In the genomic region with DNA sequence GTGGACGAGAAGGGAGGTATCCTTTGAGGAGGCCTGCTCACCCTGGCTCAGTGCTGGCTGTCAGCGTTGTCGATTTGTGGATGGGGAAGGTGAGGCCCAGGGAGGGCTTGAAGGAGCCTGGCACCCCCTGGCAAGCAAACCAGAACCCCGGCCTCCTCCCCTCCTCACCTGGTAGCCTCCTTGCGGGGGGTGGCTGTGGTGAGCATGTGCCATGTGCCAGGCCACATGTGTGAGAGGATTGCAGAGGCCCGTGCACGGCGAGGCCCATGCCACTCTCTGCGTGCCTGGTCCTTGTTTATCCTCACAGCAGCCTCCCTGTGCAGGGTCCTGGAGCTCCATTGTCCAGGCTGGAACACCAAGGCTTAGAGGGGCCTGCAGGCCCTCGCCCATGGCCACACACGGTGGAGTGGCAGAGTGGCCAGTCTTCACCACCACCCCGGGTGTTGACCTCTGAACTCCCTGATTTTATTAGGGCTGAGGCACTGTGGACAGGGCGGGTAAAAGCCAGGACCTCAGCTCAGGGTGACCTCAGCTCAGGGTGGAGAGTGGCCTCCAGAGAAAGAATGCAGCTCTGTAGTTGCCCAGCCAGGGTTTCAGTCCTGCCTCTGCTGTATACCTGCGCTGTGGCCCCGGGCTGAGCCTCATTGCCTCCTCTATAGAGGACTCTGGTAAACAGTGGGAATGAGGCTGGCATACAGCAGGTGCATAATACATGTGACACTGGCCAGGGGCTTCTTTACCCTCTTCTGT, we compare ENCODE assay signal across 15 cellular contexts. TPM values are rescaled to one million over a fixed set of nuclear protein-coding genes. Genes with fewer than 3 reads are reported as not detected.
DNase-seq lines count a peak whose midpoint lies in the region; ATAC-seq and TF ChIP-seq lines count a peak whose summit lies in the region.
"Had no signal": no experiment of that assay in that cellular context is flagged by ENCODE, and none has a peak within 500 bp of the region (broad histone marks: within the 10 kb centered on the region; RNA-seq: fewer than 3 reads in every experiment).

No MANE protein-coding gene starts in this region.

- H4K20me1 ChIP-seq in osteoblast (ENCODE audit: insufficient read depth, low read length): no peaks in the 10 kb centered on the region

- H3K27ac ChIP-seq in right cardiac atrium (ENCODE audit: low read length): no peak overlapping the region
- H3K27ac ChIP-seq in osteoblast (ENCODE audit: low read depth, low read length): no peak overlapping the region
- H3K27ac ChIP-seq: A549, C4-2B had no signal

- H3K9me3 Mint-ChIP-seq in stimulated activated naive CD8-positive, alpha-beta T cell treated with anti-CD3 and anti-CD28 coated beads, Interleukin-15, amount 100 ng/mL, for 72 hours: no peaks in the 10 kb centered on the region

- no peaks in the 10 kb centered on the region for H3K79me2 ChIP-seq in osteoblast (ENCODE audit: insufficient read depth, low read length)

- TF ChIP-seq CTCF in osteoblast (IDR thresholded peaks at IDR 0.05; ENCODE audit: extremely low read depth, low read depth, low read length): no peak

- peak; percentile 24 for ATAC-seq in stimulated activated naive CD8-positive, alpha-beta T cell treated with anti-CD3 and anti-CD28 coated beads, Interleukin-15, amount 100 ng/mL, for 72 hours
- ATAC-seq in stimulated activated naive CD8-positive, alpha-beta T cell treated with anti-CD3 and anti-CD28 coated beads, Interleukin-15, Interleukin-2, amounts not matched to agents 100 U/mL and 50 U/mL, for 24 hours: no peak
- ATAC-seq in right cardiac atrium (no peak), GM18511 (IDR thresholded peaks at IDR 0.05; ENCODE audit: unreplicated experiment) (no peak), GM19395 (IDR thresholded peaks at IDR 0.05; ENCODE audit: unreplicated experiment) (no peak)
- ATAC-seq: A549, HCT116 had no signal

- 90% methylated on average over 15 of the region's 15 CpGs for WGBS in right cardiac atrium

- H3K27ac Mint-ChIP-seq in stimulated activated naive CD8-positive, alpha-beta T cell treated with anti-CD3 and anti-CD28 coated beads, Interleukin-15, amount 100 ng/mL, for 72 hours: no peak overlapping the region

- H3K4me1 Mint-ChIP-seq in stimulated activated naive CD8-positive, alpha-beta T cell treated with anti-CD3 and anti-CD28 coated beads, Interleukin-15, amount 100 ng/mL, for 72 hours: no peaks in the 10 kb centered on the region

- H3K4me3 ChIP-seq in right cardiac atrium (ENCODE audit: low read length) (no peak overlapping the region), osteoblast (ENCODE audit: insufficient read depth, low read length) (no peak overlapping the region)
- H3K4me3 ChIP-seq: A549 had no signal

- no peaks in the 10 kb centered on the region for H3K9me3 ChIP-seq in right cardiac atrium (ENCODE audit: control insufficient read depth, low read length)
- no peaks in the 10 kb centered on the region for H3K9me3 ChIP-seq in osteoblast (ENCODE audit: low read depth, low read length)
- H3K9me3 ChIP-seq: A549 had no signal

- intact Hi-C loops in right cardiac atrium (cut with DNase I): loop anchor here in 2 of 4 donors (5.0 kb wide), 2 partner anchors 43 to 113 kb away; no protein-coding TSS in a partner anchor

- no peaks in the 10 kb centered on the region for H3K27me3 Mint-ChIP-seq in stimulated activated naive CD8-positive, alpha-beta T cell treated with anti-CD3 and anti-CD28 coated beads, Interleukin-15, amount 100 ng/mL, for 72 hours

- H3K27me3 ChIP-seq in right cardiac atrium (ENCODE audit: control insufficient read depth, insufficient read depth): no peaks in the 10 kb centered on the region
- H3K27me3 ChIP-seq in osteoblast (ENCODE audit: insufficient read depth, low read length): no peaks in the 10 kb centered on the region

- no peak for DNase-seq in stimulated activated naive CD8-positive, alpha-beta T cell treated with anti-CD3 and anti-CD28 coated beads, Interleukin-15, amount 100 ng/mL, for 72 hours
- no peak for DNase-seq in stimulated activated naive CD8-positive, alpha-beta T cell treated with anti-CD3 and anti-CD28 coated beads, Interleukin-15, Interleukin-2, amounts not matched to agents 100 U/mL and 50 U/mL, for 24 hours
- DNase-seq in right cardiac atrium (peak in 2 of 3 donors; percentile 32 to 43), osteoblast (ENCODE audit: insufficient read length, low spot score, missing footprints) (peak; percentile 59), NCI-H1048 (lab: John Stamatoyannopoulos, UW) (no peak)
- no peak for DNase-seq in activated T-cell treated with anti-CD3 and anti-CD28 coated beads, Interleukin-2, amount 50 U/mL, for 1 hour
- DNase-seq: DND-41, NCI-H1092, NCI-H2081 had no signal

- H3K36me3 ChIP-seq in osteoblast (ENCODE audit: insufficient read depth, low read length): no peaks in the 10 kb centered on the region

- no peak overlapping the region for H3K4me3 Mint-ChIP-seq in stimulated activated naive CD8-positive, alpha-beta T cell treated with anti-CD3 and anti-CD28 coated beads, Interleukin-15, amount 100 ng/mL, for 72 hours

- H2AFZ ChIP-seq in osteoblast (ENCODE audit: low read length): no peak overlapping the region

- H3K4me2 ChIP-seq in osteoblast (ENCODE audit: insufficient read depth, low read length): no peak overlapping the region
- H3K4me2 ChIP-seq: A549 had no signal

- H3K4me1 ChIP-seq in right cardiac atrium (ENCODE audit: control insufficient read depth, insufficient read depth, low read length): no peaks in the 10 kb centered on the region
- peaks cover 9% of the 10 kb centered on the region for H3K4me1 ChIP-seq in osteoblast (ENCODE audit: insufficient read depth, low read length)

RNA-seq across cellular contexts. Expression of a gene that starts 29.1 kb away (rescaled TPM):
- 10 to 100 TPM; 35.2 to 43.2 (median 40.0) TPM for total RNA-seq in right cardiac atrium
- polyA plus RNA-seq in right cardiac atrium: 51.3 TPM
- 10.9 and 11.2 TPM in 2 replicates for total RNA-seq in osteoblast

RNA-seq across cellular contexts. Expression of a gene that starts 39.7 kb away (rescaled TPM):
- 100 to 1,000 TPM; 165 to 323 (median 258) TPM for total RNA-seq in right cardiac atrium
- 124 TPM for polyA plus RNA-seq in right cardiac atrium
- total RNA-seq in osteoblast: 46.0 and 54.6 TPM in 2 replicates
- total RNA-seq: MCF 10A had no signal

Comparison
In these comparisons a context has a peak if more than half of its experiments do, and no peak if none do; other contexts are left out.
1. DNase-seq: peak in right cardiac atrium (2 of 3) and osteoblast (single experiment); none in stimulated activated naive CD8-positive, alpha-beta T cell treated with anti-CD3 and anti-CD28 coated beads, Interleukin-15, amount 100 ng/mL, for 72 hours (0 of 2), stimulated activated naive CD8-positive, alpha-beta T cell treated with anti-CD3 and anti-CD28 coated beads, Interleukin-15, Interleukin-2, amounts not matched to agents 100 U/mL and 50 U/mL, for 24 hours (single experiment), activated T-cell treated with anti-CD3 and anti-CD28 coated beads, Interleukin-2, amount 50 U/mL, for 1 hour (single experiment) and NCI-H1048 (single experiment).